9 cellular contexts compared by ENCODE assay signal in the genomic region with DNA sequence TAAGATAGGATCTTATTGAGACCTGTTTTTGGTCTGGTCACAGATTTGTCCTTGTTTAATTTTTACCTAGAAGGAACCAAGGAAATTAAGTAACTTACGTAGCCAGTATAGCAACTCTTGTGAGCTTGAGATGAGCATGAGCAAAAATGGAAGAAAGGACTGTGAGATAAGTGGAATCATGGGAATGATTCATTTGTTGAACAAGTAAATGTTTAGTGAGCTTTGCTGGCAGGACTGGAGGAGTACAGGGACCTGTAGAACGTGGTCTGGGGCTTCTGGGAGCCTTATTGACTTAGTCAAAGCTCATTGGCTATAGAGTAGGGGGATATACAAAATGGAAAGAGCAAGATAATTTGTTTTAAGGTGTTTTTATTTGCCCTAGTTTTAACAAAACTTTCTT. TPM values are rescaled to one million over a fixed set of nuclear protein-coding genes. Genes with fewer than 3 reads are reported as not detected.
DNase-seq lines count a peak whose midpoint lies in the region; ATAC-seq and TF ChIP-seq lines count a peak whose summit lies in the region.
"Had no signal": no experiment of that assay in that cellular context is flagged by ENCODE, and none has a peak within 500 bp of the region (broad histone marks: within the 10 kb centered on the region; RNA-seq: fewer than 3 reads in every experiment).

No MANE protein-coding gene starts in this region.

- POLR2A ChIA-PET in WTC11 (lab: Charles Lee) = no interaction called here

- H3K36me3 Mint-ChIP-seq in activated naive CD4-positive, alpha-beta T cell treated with anti-CD3 and anti-CD28 coated beads, Interleukin-2, amount 50 U/mL, for 24 hours = no peaks in the 10 kb centered on the region
- H3K36me3 Mint-ChIP-seq in WTC11 (peaks cover 3% of the 10 kb centered on the region; the same call in 1 of the 2 replicates), glutamatergic neuron (ENCODE audit: unreplicated experiment) (no peaks in the 10 kb centered on the region)

- intact Hi-C loops in posterior vena cava (cut with DNase I) = no loop called here

- CTCF ChIA-PET in WTC11 (lab: Charles Lee) = no interaction called here

- H3K4me3 Mint-ChIP-seq in activated naive CD4-positive, alpha-beta T cell treated with anti-CD3 and anti-CD28 coated beads, Interleukin-2, amount 50 U/mL, for 24 hours = peak overlapping the region; percentile 99
- H3K4me3 Mint-ChIP-seq in WTC11 = peak overlapping the region; percentile 93
- H3K4me3 Mint-ChIP-seq in glutamatergic neuron (ENCODE audit: unreplicated experiment) = peak overlapping the region; percentile 98
- peak overlapping the region; percentile 67 to 90 for H3K4me3 Mint-ChIP-seq in stimulated activated naive CD8-positive, alpha-beta T cell treated with anti-CD3 and anti-CD28 coated beads, Interleukin-15, amount 100 ng/mL, for 72 hours

- H3K27me3 Mint-ChIP-seq in activated naive CD4-positive, alpha-beta T cell treated with anti-CD3 and anti-CD28 coated beads, Interleukin-2, amount 50 U/mL, for 24 hours = no peaks in the 10 kb centered on the region
- H3K27me3 Mint-ChIP-seq in WTC11 (ENCODE audit: low read depth) (no peaks in the 10 kb centered on the region), glutamatergic neuron (ENCODE audit: unreplicated experiment) (peaks cover 13% of the 10 kb centered on the region)
- no peaks in the 10 kb centered on the region for H3K27me3 Mint-ChIP-seq in stimulated activated naive CD8-positive, alpha-beta T cell treated with anti-CD3 and anti-CD28 coated beads, Interleukin-15, amount 100 ng/mL, for 72 hours

- ATAC-seq in WTC11 (no peak), HG03196 (IDR thresholded peaks at IDR 0.05; ENCODE audit: unreplicated experiment) (no peak)
- ATAC-seq in stimulated activated naive CD8-positive, alpha-beta T cell treated with anti-CD3 and anti-CD28 coated beads, Interleukin-15, amount 100 ng/mL, for 72 hours = no peak

- H3K9me3 Mint-ChIP-seq in activated naive CD4-positive, alpha-beta T cell treated with anti-CD3 and anti-CD28 coated beads, Interleukin-2, amount 50 U/mL, for 24 hours = no peaks in the 10 kb centered on the region
- no peaks in the 10 kb centered on the region for H3K9me3 Mint-ChIP-seq in WTC11
- H3K9me3 Mint-ChIP-seq in glutamatergic neuron (ENCODE audit: unreplicated experiment) = peaks cover 17% of the 10 kb centered on the region
- H3K9me3 Mint-ChIP-seq in stimulated activated naive CD8-positive, alpha-beta T cell treated with anti-CD3 and anti-CD28 coated beads, Interleukin-15, amount 100 ng/mL, for 72 hours = no peaks in the 10 kb centered on the region

- DNase-seq in activated naive CD4-positive, alpha-beta T cell treated with Interleukin-2 at 50 U/mL for 16 hours = no peak
- DNase-seq in WTC11 (ENCODE audit: low spot score) (no peak), glutamatergic neuron (no peak), posterior vena cava (ENCODE audit: low spot score) (no peak), NCI-H1694 treated with DMSO at 0.1 percent for 48 hours (lab: John Stamatoyannopoulos, UW) (no peak)
- DNase-seq in stimulated activated naive CD8-positive, alpha-beta T cell treated with anti-CD3 and anti-CD28 coated beads, Interleukin-15, amount 100 ng/mL, for 72 hours = no peak
- DNase-seq: activated CD8-positive, alpha-beta memory T cell treated with anti-CD3 and anti-CD28 coated beads for 24 hours had no signal

- peaks cover 71% of the 10 kb centered on the region for H3K4me1 Mint-ChIP-seq in activated naive CD4-positive, alpha-beta T cell treated with anti-CD3 and anti-CD28 coated beads, Interleukin-2, amount 50 U/mL, for 24 hours
- H3K4me1 Mint-ChIP-seq in WTC11 (peaks cover 71% of the 10 kb centered on the region), glutamatergic neuron (ENCODE audit: low read depth, unreplicated experiment) (peaks cover 24% of the 10 kb centered on the region)
- peaks cover 58% of the 10 kb centered on the region for H3K4me1 Mint-ChIP-seq in stimulated activated naive CD8-positive, alpha-beta T cell treated with anti-CD3 and anti-CD28 coated beads, Interleukin-15, amount 100 ng/mL, for 72 hours

- peak overlapping the region; percentile 80 for H3K27ac Mint-ChIP-seq in activated naive CD4-positive, alpha-beta T cell treated with anti-CD3 and anti-CD28 coated beads, Interleukin-2, amount 50 U/mL, for 24 hours
- peak overlapping the region; percentile 16 for H3K27ac Mint-ChIP-seq in WTC11
- H3K27ac Mint-ChIP-seq in glutamatergic neuron (ENCODE audit: unreplicated experiment) = peak overlapping the region; percentile 40
- H3K27ac Mint-ChIP-seq in stimulated activated naive CD8-positive, alpha-beta T cell treated with anti-CD3 and anti-CD28 coated beads, Interleukin-15, amount 100 ng/mL, for 72 hours = peak overlapping the region in 1 of 2 donors; percentile 33

- TF ChIP-seq CTCF in WTC11 (IDR thresholded peaks at IDR 0.05) = no peak
- TF ChIP-seq CTCF in glutamatergic neuron (IDR thresholded peaks at IDR 0.05; ENCODE audit: partially characterized antibody, unreplicated experiment) = no peak

TF ChIP-seq in WTC11, 78 proteins besides CTCF, POLR2A, EP300 and RAD21:
- no peak for TF ChIP-seq ZNF416 (CRISPR knock-in tag; IDR thresholded peaks at IDR 0.05)

RNA-seq across cellular contexts. Expression of gene RAD23B, which starts 3.0 kb away (rescaled TPM):
- 150 to 180 TPM (median 160 TPM) in 3 replicates for total RNA-seq in WTC11 (2021)
- total RNA-seq in glutamatergic neuron (ENCODE audit: unreplicated experiment) = 145 TPM
- 10 to 100 TPM; 79.8 to 89.2 TPM for total RNA-seq in posterior vena cava
